8 cellular contexts compared by ENCODE assay signal in genomic region chr16:87635541-87636049, GRCh38. TPM values are rescaled to one million over a fixed set of nuclear protein-coding genes. Genes with fewer than 3 reads are reported as not detected.
DNase-seq lines count a peak whose midpoint lies in the region; ATAC-seq and FAIRE-seq lines count a peak whose summit lies in the region.

No MANE protein-coding gene starts in this region.

- H3K4me1 ChIP-seq in small intestine (ENCODE audit: control insufficient read depth in 2 of 2, insufficient read depth in 1 of 2, low read depth in 1 of 2, low read length in 1 of 2), result peaks cover 2 to 3% of the 10 kb centered on the region in 2 donors

- no peak overlapping the region for H3K27ac ChIP-seq in small intestine (ENCODE audit: low read depth in 1 of 2, low read length in 1 of 2)

- FAIRE-seq in small intestine (lab: Jason Lieb, UNC), result no peak

- peaks cover 0 to 2% of the 10 kb centered on the region in 2 donors for H3K27me3 ChIP-seq in small intestine (ENCODE audit: control insufficient read depth in 2 of 2, insufficient read depth in 2 of 2, low read length in 2 of 2)

- ATAC-seq in GM18511 (IDR thresholded peaks at IDR 0.05; ENCODE audit: unreplicated experiment) (no peak), GM18861 (IDR thresholded peaks at IDR 0.05; ENCODE audit: unreplicated experiment) (no peak)

- H3K4me3 ChIP-seq in small intestine (ENCODE audit: low read depth in 1 of 2, low read length in 2 of 2), result no peak overlapping the region

- 3 to 12% (median 3%) methylated on average over 22 to 23 of the region's 23 CpGs for WGBS in small intestine, 3 donors

- DNase-seq in GF-D8 (lab: John Stamatoyannopoulos, UW) (peak; percentile 33), MV-4-11 (lab: John Stamatoyannopoulos, UW) (peak; percentile 61), T1000 (lab: John Stamatoyannopoulos, UW) (peak; percentile 20), amygdala (lab: John Stamatoyannopoulos, UW) (peak in 47 of 56 donors; percentile 6 to 72 (median 35)), hippocampal formation (lab: John Stamatoyannopoulos, UW) (peak; percentile 40 to 54), small intestine (peak; percentile 60)

- H3K9me3 ChIP-seq in small intestine (ENCODE audit: control insufficient read depth, low read depth), result no peaks in the 10 kb centered on the region

- H3K36me3 ChIP-seq in small intestine (ENCODE audit: control insufficient read depth in 2 of 2, insufficient read depth in 2 of 2, low read length in 2 of 2), result no peaks in the 10 kb centered on the region

RNA-seq across cellular contexts. Expression of gene JPH3, which starts 33.3 kb away (rescaled TPM):
- 1 to 10 TPM in 1 of 3 donors, not detected in 2; 2.4 TPM for polyA plus RNA-seq in small intestine
